In the genomic region with DNA sequence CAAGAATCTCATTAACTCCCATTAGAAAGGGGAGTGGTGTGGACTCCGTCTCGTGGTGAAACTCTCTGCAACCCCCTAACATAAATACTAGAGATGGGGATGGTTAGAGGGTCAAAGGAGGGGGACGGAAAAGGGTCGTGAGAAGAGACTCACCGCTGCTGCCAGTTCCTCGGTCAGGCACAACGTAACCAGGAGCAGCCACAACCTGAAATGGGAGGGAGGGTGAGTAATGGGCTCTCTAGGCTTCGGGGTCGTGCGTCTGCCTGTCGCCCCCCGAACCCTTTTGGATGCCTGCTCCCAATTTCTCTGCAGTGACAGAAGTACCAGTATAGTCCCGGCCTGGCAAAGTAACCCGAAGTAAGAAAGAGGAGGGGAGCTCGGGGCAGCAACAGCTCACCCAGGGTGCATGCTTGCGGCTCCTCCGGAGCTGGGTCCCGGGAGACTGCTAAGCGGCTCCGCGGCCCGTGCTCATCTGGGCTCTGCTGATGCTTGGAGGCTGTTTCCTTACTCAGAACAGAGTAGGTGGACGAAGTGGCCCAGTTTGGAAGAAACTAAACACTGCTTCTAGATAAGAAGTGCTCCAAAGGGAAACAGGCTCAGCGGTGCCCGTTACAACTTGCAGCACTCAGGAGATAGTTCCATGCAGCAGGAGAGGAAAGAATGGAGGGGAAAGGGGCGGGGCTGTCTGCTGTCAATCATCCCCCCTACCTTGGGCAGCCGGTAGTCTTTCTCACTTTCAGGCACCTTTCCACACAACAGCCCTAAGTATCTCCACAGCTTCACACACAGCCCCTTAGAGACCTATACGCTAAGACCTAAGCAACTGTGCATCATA, we compare ENCODE assay signal across 1 cellular context.
TF ChIP-seq lines count a peak whose summit lies in the region.

A gene (minus strand): TSS at position 634 of the 835 bp plus-strand sequence. CDS start 226 bp downstream, at position 408.

TF ChIP-seq in IMR-90, 13 proteins besides CTCF, POLR2A, EP300 and RAD21:
- no peak for TF ChIP-seq SMC3 (IDR thresholded peaks at IDR 0.05; ENCODE audit: low read depth, low read length)
- TF ChIP-seq, protein P1, sequence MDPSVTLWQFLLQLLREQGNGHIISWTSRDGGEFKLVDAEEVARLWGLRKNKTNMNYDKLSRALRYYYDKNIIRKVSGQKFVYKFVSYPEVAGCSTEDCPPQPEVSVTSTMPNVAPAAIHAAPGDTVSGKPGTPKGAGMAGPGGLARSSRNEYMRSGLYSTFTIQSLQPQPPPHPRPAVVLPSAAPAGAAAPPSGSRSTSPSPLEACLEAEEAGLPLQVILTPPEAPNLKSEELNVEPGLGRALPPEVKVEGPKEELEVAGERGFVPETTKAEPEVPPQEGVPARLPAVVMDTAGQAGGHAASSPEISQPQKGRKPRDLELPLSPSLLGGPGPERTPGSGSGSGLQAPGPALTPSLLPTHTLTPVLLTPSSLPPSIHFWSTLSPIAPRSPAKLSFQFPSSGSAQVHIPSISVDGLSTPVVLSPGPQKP (IDR thresholded peaks at IDR 0.05; ENCODE audit: borderline replicate concordance, low read depth, low read length) = no peak
- TF ChIP-seq MAFK (IDR thresholded peaks at IDR 0.05; ENCODE audit: low read depth, low read length) = no peak
- no peak for TF ChIP-seq RFX5 (IDR thresholded peaks at IDR 0.05; ENCODE audit: low read depth, low read length)
- no peak for TF ChIP-seq BHLHE40 (IDR thresholded peaks at IDR 0.05; ENCODE audit: low read depth, low read length)
- TF ChIP-seq MXI1 (IDR thresholded peaks at IDR 0.05; ENCODE audit: borderline replicate concordance, low read depth, low read length) = no peak
- no peak for TF ChIP-seq CHD1 (IDR thresholded peaks at IDR 0.05; ENCODE audit: low read depth, low read length)
- TF ChIP-seq NFE2L2 (IDR thresholded peaks at IDR 0.05; ENCODE audit: low read depth, low read length) = no peak
- no peak for TF ChIP-seq RCOR1 (IDR thresholded peaks at IDR 0.05; ENCODE audit: insufficient replicate concordance, low read length)
- no peak for TF ChIP-seq FOS (IDR thresholded peaks at IDR 0.05; ENCODE audit: low read depth, low read length)
- no peak for TF ChIP-seq CEBPB (IDR thresholded peaks at IDR 0.05; ENCODE audit: low read depth, low read length)
- TF ChIP-seq, protein P2, sequence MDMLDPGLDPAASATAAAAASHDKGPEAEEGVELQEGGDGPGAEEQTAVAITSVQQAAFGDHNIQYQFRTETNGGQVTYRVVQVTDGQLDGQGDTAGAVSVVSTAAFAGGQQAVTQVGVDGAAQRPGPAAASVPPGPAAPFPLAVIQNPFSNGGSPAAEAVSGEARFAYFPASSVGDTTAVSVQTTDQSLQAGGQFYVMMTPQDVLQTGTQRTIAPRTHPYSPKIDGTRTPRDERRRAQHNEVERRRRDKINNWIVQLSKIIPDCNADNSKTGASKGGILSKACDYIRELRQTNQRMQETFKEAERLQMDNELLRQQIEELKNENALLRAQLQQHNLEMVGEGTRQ (IDR thresholded peaks at IDR 0.05; ENCODE audit: low read depth, low read length) = no peak
- no peak for TF ChIP-seq MAZ (IDR thresholded peaks at IDR 0.05; ENCODE audit: borderline replicate concordance, low read depth, low read length)
